In genomic region chr9:129124507-129125069, GRCh38 we compare ENCODE assay signal across 29 cellular contexts. TPM values are rescaled to one million over a fixed set of nuclear protein-coding genes. Genes with fewer than 3 reads are reported as not detected.
DNase-seq lines count a peak whose midpoint lies in the region; ATAC-seq and TF ChIP-seq lines count a peak whose summit lies in the region.
"Had no signal": no experiment of that assay in that cellular context is flagged by ENCODE, and none has a peak within 500 bp of the region (broad histone marks: within the 10 kb centered on the region; RNA-seq: fewer than 3 reads in every experiment).

No MANE protein-coding gene starts in this region.

- H3K4me1 ChIP-seq in H9 (ENCODE audit: insufficient read depth, low read length) = peaks cover 6% of the 10 kb centered on the region; the same call in 1 of the 2 replicates
- peaks cover 18% of the 10 kb centered on the region for H3K4me1 ChIP-seq in psoas muscle
- H3K4me1 ChIP-seq: ascending aorta had no signal

- POLR2A ChIA-PET in WTC11 (lab: Charles Lee) = interaction anchor here (0.6 kb wide), 1 partner anchor 101 kb away, joined by 4 read pairs; no protein-coding TSS in a partner anchor

- H3K4ac ChIP-seq in H9 (ENCODE audit: low read depth, low read length) = no peak overlapping the region

- H3K27me3 Mint-ChIP-seq in H9 (ENCODE audit: low read depth) = no peaks in the 10 kb centered on the region; the same call in 1 of the 2 replicates
- no peaks in the 10 kb centered on the region for H3K27me3 Mint-ChIP-seq in WTC11 (ENCODE audit: low read depth)
- H3K27me3 Mint-ChIP-seq in activated T-helper 1 cell treated with anti-CD3 and anti-CD28 coated beads, Interleukin-12 subunit alpha, Interleukin-12 subunit beta, Interleukin-2, Interleukin-4 antibody, amounts not matched to agents 30 ng/mL and 10 ng/mL and 1 ng/mL, durations not matched to agents 14 hours and 24 hours and 36 hours (ENCODE audit: insufficient read depth) = no peaks in the 10 kb centered on the region
- H3K27me3 Mint-ChIP-seq: activated naive CD8-positive, alpha-beta T cell treated with anti-CD3 and anti-CD28 coated beads for 36 hours; central memory CD8-positive, alpha-beta T cell had no signal

- H4K20me1 ChIP-seq in H9 (ENCODE audit: control insufficient read depth, insufficient read depth, insufficient read length) = no peaks in the 10 kb centered on the region

- no peaks in the 10 kb centered on the region for H3K79me1 ChIP-seq in H9 (ENCODE audit: insufficient read depth, low read depth, low read length, poor library complexity, severe bottlenecking)

- H2BK120ac ChIP-seq in H9 (ENCODE audit: low read depth, low read length, poor library complexity, severe bottlenecking) = no peak overlapping the region

- no peak overlapping the region for H3K27ac ChIP-seq in H9 (ENCODE audit: insufficient read length, low read depth, low read length)
- peak overlapping the region; percentile 8 for H3K27ac ChIP-seq in psoas muscle
- H3K27ac ChIP-seq: ascending aorta, heart right ventricle, upper lobe of right lung had no signal

- H3K9me3 ChIP-seq in H9 (ENCODE audit: control insufficient read depth, low read depth, low read length) (no peaks in the 10 kb centered on the region), psoas muscle (no peaks in the 10 kb centered on the region)
- H3K9me3 ChIP-seq: ascending aorta, heart right ventricle, upper lobe of right lung had no signal

- H2BK5ac ChIP-seq in H9 (ENCODE audit: insufficient read length, low read length) = no peak overlapping the region

- no peak overlapping the region for H3T11ph ChIP-seq in H9 (ENCODE audit: low read length)

- no peak overlapping the region for H3K4me2 ChIP-seq in H9 (ENCODE audit: insufficient read depth, insufficient read length, low read length)

- no peak overlapping the region for H3K23ac ChIP-seq in H9 (ENCODE audit: insufficient read length, low read depth, low read length)

- no peak overlapping the region for H3K18ac ChIP-seq in H9 (ENCODE audit: insufficient read length, low read depth, low read length)

- no peak overlapping the region for H3K4me3 Mint-ChIP-seq in H9
- H3K4me3 Mint-ChIP-seq in WTC11 = no peak overlapping the region
- no peak overlapping the region for H3K4me3 Mint-ChIP-seq in activated T-helper 1 cell treated with anti-CD3 and anti-CD28 coated beads, Interleukin-12 subunit alpha, Interleukin-12 subunit beta, Interleukin-2, Interleukin-4 antibody, amounts not matched to agents 30 ng/mL and 10 ng/mL and 1 ng/mL, durations not matched to agents 14 hours and 24 hours and 36 hours
- H3K4me3 Mint-ChIP-seq: activated CD8-positive, alpha-beta T cell treated with anti-CD3 and anti-CD28 coated beads, Interleukin-2, amount 10 ng/mL, durations not matched to agents 7 days and 5 days; activated naive CD8-positive, alpha-beta T cell treated with anti-CD3 and anti-CD28 coated beads for 36 hours; CD14-positive monocyte; central memory CD8-positive, alpha-beta T cell; neural crest cell had no signal

- no peak overlapping the region for H3K56ac ChIP-seq in H9 (ENCODE audit: insufficient read length, low read depth, low read length)

- CTCF ChIA-PET in WTC11 (lab: Charles Lee) = interaction anchor here (3.8 kb wide), 1 partner anchor 14 kb away, joined by 33 read pairs; no protein-coding TSS in a partner anchor

- H3K9me3 Mint-ChIP-seq in H9 = no peaks in the 10 kb centered on the region
- H3K9me3 Mint-ChIP-seq in WTC11 = no peaks in the 10 kb centered on the region
- H3K9me3 Mint-ChIP-seq in activated T-helper 1 cell treated with anti-CD3 and anti-CD28 coated beads, Interleukin-12 subunit alpha, Interleukin-12 subunit beta, Interleukin-2, Interleukin-4 antibody, amounts not matched to agents 30 ng/mL and 10 ng/mL and 1 ng/mL, durations not matched to agents 14 hours and 24 hours and 36 hours = no peaks in the 10 kb centered on the region
- H3K9me3 Mint-ChIP-seq: activated naive CD8-positive, alpha-beta T cell treated with anti-CD3 and anti-CD28 coated beads for 36 hours; CD14-positive monocyte; central memory CD8-positive, alpha-beta T cell; neural crest cell had no signal

- H2AK5ac ChIP-seq in H9 (ENCODE audit: insufficient read length, low read length) = no peak overlapping the region

- H3K4me3 ChIP-seq in psoas muscle = no peak overlapping the region
- H3K4me3 ChIP-seq: ascending aorta, dorsolateral prefrontal cortex, heart right ventricle, upper lobe of right lung had no signal

- no peak for DNase-seq in H9
- DNase-seq in WTC11 (ENCODE audit: low spot score) = no peak
- no peak for DNase-seq in psoas muscle
- no peak for DNase-seq in occipital lobe (lab: John Stamatoyannopoulos, UW)
- DNase-seq in activated T-helper 1 cell treated with anti-CD3 and anti-CD28 coated beads, Interleukin-12 subunit alpha, Interleukin-12 subunit beta, Interleukin-2, Interleukin-4 antibody, amounts not matched to agents 30 ng/mL and 10 ng/mL and 1 ng/mL, durations not matched to agents 14 hours and 24 hours and 36 hours (ENCODE audit: low spot score) = no peak
- no peak for DNase-seq in D341Med (ENCODE audit: low spot score)
- DNase-seq: activated CD4-positive, CD25-positive, alpha-beta regulatory T cell treated with anti-CD3 and anti-CD28 coated beads, Interleukin-2, amount 50 U/mL, for 72 hours; activated CD8-positive, alpha-beta T cell treated with anti-CD3 and anti-CD28 coated beads, Interleukin-2, amount 10 ng/mL, durations not matched to agents 7 days and 5 days; activated effector memory CD4-positive, alpha-beta T cell treated with Interleukin-2 at 50 U/mL for 16 hours; activated naive CD8-positive, alpha-beta T cell treated with anti-CD3 and anti-CD28 coated beads for 36 hours; activated T-cell treated with anti-CD3 and anti-CD28 coated beads for 4 hours; Calu3; dorsolateral prefrontal cortex; heart right ventricle; left cardiac atrium; NCI-H1048; NCI-H1694; posterior cingulate gyrus; stimulated activated CD4-positive, alpha-beta T cell treated with anti-CD3 and anti-CD28 coated beads, Interleukin-12 subunit alpha, Interleukin-12 subunit beta, amount 100 ng/mL, for 4 hours; stimulated activated CD4-positive, alpha-beta T cell treated with anti-CD3 and anti-CD28 coated beads, Interleukin-4, amount 100 ng/mL, for 1 hour; substantia nigra; T-helper 1 cell; upper lobe of right lung had no signal

- no peak overlapping the region for H4K8ac ChIP-seq in H9 (replicated peaks; ENCODE audit: insufficient read length, low read depth, low read length)

- no peak overlapping the region for H3K14ac ChIP-seq in H9 (ENCODE audit: insufficient read depth, low read length)

- no peak overlapping the region for H2BK12ac ChIP-seq in H9 (ENCODE audit: insufficient read length, low read depth, low read length)

- no peak overlapping the region for H3K9ac ChIP-seq in H9 (ENCODE audit: extremely low read depth, insufficient read length, low read length)

- no CpG with 5 or more reads among the region's 3 CpGs for WGBS in H9 (ENCODE audit: extremely low coverage, insufficient read length, low lambda C conversion rate)
- WGBS in psoas muscle, 3 donors = 73 to 87% (median 83%) methylated on average over 3 of the region's 3 CpGs

- H4K91ac ChIP-seq in H9 (ENCODE audit: insufficient read length, low read depth, low read length) = no peak overlapping the region

- H3K27ac Mint-ChIP-seq in H9 = peak overlapping the region in 2 of 3 experiments; percentile 56 to 81; a peak in 4 of 7 replicates
- peak overlapping the region; percentile 87 for H3K27ac Mint-ChIP-seq in WTC11
- no peak overlapping the region for H3K27ac Mint-ChIP-seq in activated T-helper 1 cell treated with anti-CD3 and anti-CD28 coated beads, Interleukin-12 subunit alpha, Interleukin-12 subunit beta, Interleukin-2, Interleukin-4 antibody, amounts not matched to agents 30 ng/mL and 10 ng/mL and 1 ng/mL, durations not matched to agents 14 hours and 24 hours and 36 hours
- H3K27ac Mint-ChIP-seq: activated CD8-positive, alpha-beta T cell treated with anti-CD3 and anti-CD28 coated beads, Interleukin-2, amount 10 ng/mL, durations not matched to agents 7 days and 5 days; activated naive CD8-positive, alpha-beta T cell treated with anti-CD3 and anti-CD28 coated beads for 36 hours had no signal

- no peaks in the 10 kb centered on the region for H3K27me3 ChIP-seq in H9 (ENCODE audit: insufficient read depth, low read length)
- no peaks in the 10 kb centered on the region for H3K27me3 ChIP-seq in psoas muscle (ENCODE audit: insufficient read depth in 3 of 3, low read length in 2 of 3)
- H3K27me3 ChIP-seq: ascending aorta, dorsolateral prefrontal cortex, heart right ventricle, upper lobe of right lung had no signal

- no peaks in the 10 kb centered on the region for H3K23me2 ChIP-seq in H9 (ENCODE audit: insufficient read length, low read depth, low read length, poor library complexity, severe bottlenecking)

- H3K4me1 Mint-ChIP-seq in H9 (peaks cover 18 to 26% of the 10 kb centered on the region in 2 experiments), WTC11 (peaks cover 25% of the 10 kb centered on the region)
- H3K4me1 Mint-ChIP-seq in activated T-helper 1 cell treated with anti-CD3 and anti-CD28 coated beads, Interleukin-12 subunit alpha, Interleukin-12 subunit beta, Interleukin-2, Interleukin-4 antibody, amounts not matched to agents 30 ng/mL and 10 ng/mL and 1 ng/mL, durations not matched to agents 14 hours and 24 hours and 36 hours (ENCODE audit: low read depth) = no peaks in the 10 kb centered on the region
- H3K4me1 Mint-ChIP-seq: activated naive CD8-positive, alpha-beta T cell treated with anti-CD3 and anti-CD28 coated beads for 36 hours had no signal

- H3K36me3 ChIP-seq in psoas muscle (ENCODE audit: insufficient read depth in 1 of 2, low read depth in 1 of 2) = peaks cover 0 to 62% of the 10 kb centered on the region in 2 donors

- peaks cover 2% of the 10 kb centered on the region; the same call in 1 of the 2 replicates for H3K79me2 ChIP-seq in H9 (ENCODE audit: insufficient read depth, low read length)

- peaks cover 25 to 63% (median 61%) of the 10 kb centered on the region in 3 experiments for H3K36me3 Mint-ChIP-seq in H9 (ENCODE audit: insufficient read depth in 1 of 3, low read depth in 3 of 3)
- peaks cover 47% of the 10 kb centered on the region for H3K36me3 Mint-ChIP-seq in WTC11
- peaks cover 16% of the 10 kb centered on the region for H3K36me3 Mint-ChIP-seq in activated T-helper 1 cell treated with anti-CD3 and anti-CD28 coated beads, Interleukin-12 subunit alpha, Interleukin-12 subunit beta, Interleukin-2, Interleukin-4 antibody, amounts not matched to agents 30 ng/mL and 10 ng/mL and 1 ng/mL, durations not matched to agents 14 hours and 24 hours and 36 hours (ENCODE audit: low read depth)

- intact Hi-C loops in psoas muscle (cut with DNase I) = no loop called here
- intact Hi-C loops in activated T-helper 1 cell treated with anti-CD3 and anti-CD28 coated beads, Interleukin-12 subunit alpha, Interleukin-12 subunit beta, Interleukin-2, Interleukin-4 antibody, amounts not matched to agents 30 ng/mL and 10 ng/mL and 1 ng/mL, durations not matched to agents 14 hours and 24 hours and 36 hours (cut with micrococcal nuclease) = no loop called here

- no peak overlapping the region for H2BK20ac ChIP-seq in H9 (ENCODE audit: low read depth, low read length, poor library complexity, severe bottlenecking)

- no peak overlapping the region for H4K5ac ChIP-seq in H9 (ENCODE audit: insufficient read length, low read depth, low read length)

- no peak for ATAC-seq in WTC11
- ATAC-seq in esophagus mucosa = peak; percentile 75
- no peak for ATAC-seq in psoas muscle
- no peak for ATAC-seq in GM18520 (IDR thresholded peaks at IDR 0.05; ENCODE audit: unreplicated experiment)
- ATAC-seq: activated CD8-positive, alpha-beta T cell treated with anti-CD3 and anti-CD28 coated beads, Interleukin-2, amount 10 ng/mL, durations not matched to agents 7 days and 5 days; left cardiac atrium; upper lobe of right lung had no signal

- TF ChIP-seq CTCF in H9 (conservative IDR thresholded peaks at IDR 0.05) (no peak), WTC11 (IDR thresholded peaks at IDR 0.05) (no peak), psoas muscle (IDR thresholded peaks at IDR 0.05) (no peak)

- no peak overlapping the region for H2AFZ ChIP-seq in H9 (ENCODE audit: low read length)

- no peak overlapping the region for H2BK15ac ChIP-seq in H9 (ENCODE audit: low read depth, low read length)

RNA-seq across cellular contexts. Expression of gene PTPA, which starts 13.4 kb away (rescaled TPM):
- total RNA-seq in H9 (2021) (140 and 145 TPM in 2 replicates), WTC11 (2021) (181 to 186 TPM (median 186 TPM) in 3 replicates), esophagus mucosa (121 TPM), psoas muscle (100 to 1,000 TPM in 2 of 4 donors, 10 to 100 TPM in 2; 95.1 to 110 (median 102) TPM), occipital lobe (57.9 TPM)
- 100 to 1,000 TPM in 1 of 3 donors, 10 to 100 TPM in 2; 54.1 to 109 (median 83.1) TPM for polyA plus RNA-seq in psoas muscle
- 105 and 114 TPM in 2 replicates for total RNA-seq in activated T-helper 1 cell treated with anti-CD3 and anti-CD28 coated beads, Interleukin-12 subunit alpha, Interleukin-12 subunit beta, Interleukin-2, Interleukin-4 antibody, amounts not matched to agents 30 ng/mL and 10 ng/mL and 1 ng/mL, durations not matched to agents 14 hours and 24 hours and 36 hours

RNA-seq across cellular contexts. Expression of gene CRAT, which starts 14.0 kb away (rescaled TPM):
- total RNA-seq in H9 (2021) (15.0 and 15.7 TPM in 2 replicates), WTC11 (2021) (17.2 to 19.1 TPM (median 17.5 TPM) in 3 replicates), esophagus mucosa (33.4 TPM), psoas muscle (100 to 1,000 TPM; 123 to 229 (median 164) TPM), occipital lobe (13.6 TPM)
- 100 to 1,000 TPM in 2 of 3 donors, 10 to 100 TPM in 1; 88.7 to 106 (median 100) TPM for polyA plus RNA-seq in psoas muscle
- 9.9 and 10.0 TPM in 2 replicates for total RNA-seq in activated T-helper 1 cell treated with anti-CD3 and anti-CD28 coated beads, Interleukin-12 subunit alpha, Interleukin-12 subunit beta, Interleukin-2, Interleukin-4 antibody, amounts not matched to agents 30 ng/mL and 10 ng/mL and 1 ng/mL, durations not matched to agents 14 hours and 24 hours and 36 hours

RNA-seq across cellular contexts. Expression of gene DOLPP1, which starts 43.7 kb away (rescaled TPM):
- total RNA-seq in H9 (2021) (42.6 and 43.3 TPM in 2 replicates), WTC11 (2021) (30.4 to 35.6 TPM (median 32.7 TPM) in 3 replicates), esophagus mucosa (14.7 TPM), psoas muscle (1 to 10 TPM; 2.1 to 4.7 (median 4.2) TPM), occipital lobe (16.5 TPM)
- polyA plus RNA-seq in psoas muscle = 1 to 10 TPM; 2.3 to 5.2 (median 4.7) TPM
- total RNA-seq in activated T-helper 1 cell treated with anti-CD3 and anti-CD28 coated beads, Interleukin-12 subunit alpha, Interleukin-12 subunit beta, Interleukin-2, Interleukin-4 antibody, amounts not matched to agents 30 ng/mL and 10 ng/mL and 1 ng/mL, durations not matched to agents 14 hours and 24 hours and 36 hours = 28.4 and 30.2 TPM in 2 replicates

RNA-seq across cellular contexts. Expression of gene IER5L, which starts 53.5 kb away (rescaled TPM):
- 1.0 and 1.3 TPM in 2 replicates for total RNA-seq in H9 (2021)
- 4.6 to 5.9 TPM (median 5.1 TPM) in 3 replicates for total RNA-seq in WTC11 (2021)
- total RNA-seq in esophagus mucosa = 8.1 TPM
- 1 to 10 TPM; 1.7 to 4.5 (median 3.4) TPM for total RNA-seq in psoas muscle
- 1 to 10 TPM; 1.4 to 8.3 (median 3.0) TPM for polyA plus RNA-seq in psoas muscle
- 44.3 TPM for total RNA-seq in occipital lobe
- 14.4 TPM in 2 replicates for total RNA-seq in activated T-helper 1 cell treated with anti-CD3 and anti-CD28 coated beads, Interleukin-12 subunit alpha, Interleukin-12 subunit beta, Interleukin-2, Interleukin-4 antibody, amounts not matched to agents 30 ng/mL and 10 ng/mL and 1 ng/mL, durations not matched to agents 14 hours and 24 hours and 36 hours
